9 cellular contexts compared by ENCODE assay signal in genomic region chr2:119365436-119365835, GRCh38. TPM values are rescaled to one million over a fixed set of nuclear protein-coding genes. Genes with fewer than 3 reads are reported as not detected.
DNase-seq lines count a peak whose midpoint lies in the region; ATAC-seq and TF ChIP-seq lines count a peak whose summit lies in the region.
"Had no signal": no experiment of that assay in that cellular context is flagged by ENCODE, and none has a peak within 500 bp of the region (broad histone marks: within the 10 kb centered on the region; RNA-seq: fewer than 3 reads in every experiment).

No MANE protein-coding gene starts in this region.

- H3K4me3 ChIP-seq in H7 (ENCODE audit: insufficient read depth, low read depth, low read length) (peak overlapping the region; percentile 92), foreskin fibroblast (ENCODE audit: low read depth in 1 of 2, low read length in 2 of 2) (peak overlapping the region; percentile 79 to 86), skeletal muscle satellite cell (ENCODE audit: low read length) (peak overlapping the region; percentile 97)

- no peaks in the 10 kb centered on the region for H3K27me3 ChIP-seq in H7 (ENCODE audit: control insufficient read depth, insufficient read depth, low read length)
- H3K27me3 ChIP-seq in skeletal muscle satellite cell (ENCODE audit: control insufficient read depth, insufficient read depth, low read length) = no peaks in the 10 kb centered on the region

- no peaks in the 10 kb centered on the region for H3K9me3 ChIP-seq in skeletal muscle satellite cell (replicated peaks; ENCODE audit: low read length)

- H3K36me3 ChIP-seq in H7 (replicated peaks; ENCODE audit: control insufficient read depth, insufficient read depth, low read length) (peaks cover 8% of the 10 kb centered on the region), skeletal muscle satellite cell (ENCODE audit: insufficient read depth, low read length) (peaks cover 21% of the 10 kb centered on the region)

- H3K27ac ChIP-seq in VCaP = peak overlapping the region; percentile 95

- ATAC-seq in HG02588 (IDR thresholded peaks at IDR 0.05; ENCODE audit: unreplicated experiment) (no peak), left lobe of liver (no peak)

- TF ChIP-seq CTCF in VCaP (conservative IDR thresholded peaks at IDR 0.05) = no peak
- TF ChIP-seq CTCF in foreskin fibroblast (IDR thresholded peaks at IDR 0.05; ENCODE audit: low read depth, low read length) = no peak
- no peak for TF ChIP-seq CTCF in GM10266 (IDR thresholded peaks at IDR 0.05; ENCODE audit: control insufficient read depth, insufficient read depth, low read depth, missing control alignments)

- peak overlapping the region; percentile 92 for H3K4me2 ChIP-seq in skeletal muscle satellite cell (ENCODE audit: low read length)

- H3K4me1 ChIP-seq in skeletal muscle satellite cell (ENCODE audit: control insufficient read depth, insufficient read depth, low read length) = peaks cover 22% of the 10 kb centered on the region

- DNase-seq in H7 (no peak), foreskin fibroblast (no peak), GM10266 (ENCODE audit: extremely low spot score) (no peak), left lobe of liver (ENCODE audit: low spot score) (no peak)
- no peak for DNase-seq in activated CD4-positive, CD25-positive, alpha-beta regulatory T cell treated with anti-CD3 and anti-CD28 coated beads, Interleukin-2, amount 50 U/mL, for 72 hours
- DNase-seq: cortex of kidney had no signal

- peak overlapping the region; percentile 91 for H3K9ac ChIP-seq in skeletal muscle satellite cell (ENCODE audit: low read depth, low read length)

RNA-seq across cellular contexts. Expression of gene C2orf76, which starts 1.2 kb away (rescaled TPM):
- 11.0 and 14.1 TPM in 2 replicates for total RNA-seq in H7 (2014; rRNA removed; shearing (Covaris generic))
- total RNA-seq in skeletal muscle satellite cell (2012; rRNA removed) = 6.8 and 9.0 TPM in 2 replicates
- 3.0 TPM for total RNA-seq in left lobe of liver

RNA-seq across cellular contexts. Expression of gene DBI, which starts 1.3 kb away (rescaled TPM):
- 94.0 and 97.5 TPM in 2 replicates for total RNA-seq in H7 (2014; rRNA removed; shearing (Covaris generic))
- 133 and 135 TPM in 2 replicates for total RNA-seq in skeletal muscle satellite cell (2012; rRNA removed)
- total RNA-seq in left lobe of liver = 194 TPM
